In genomic region chr9:121201045-121201737, GRCh38 we compare ENCODE assay signal across 1 cellular context.
TF ChIP-seq lines count a peak whose summit lies in the region.

No MANE protein-coding gene starts in this region.

TF ChIP-seq in HepG2, 621 proteins besides CTCF, POLR2A, EP300 and RAD21 (continued from another document and continues in another):
- TF ChIP-seq ZNF17 (CRISPR knock-in tag; IDR thresholded peaks at IDR 0.05) (no peak), ZNF451 (CRISPR knock-in tag; IDR thresholded peaks at IDR 0.05) (0 out of 2 replicates have a peak, but pooled peaks have one; percentile 12), NFYC (CRISPR knock-in tag; IDR thresholded peaks at IDR 0.05) (no peak), THAP7 (CRISPR knock-in tag; IDR thresholded peaks at IDR 0.05) (peak; percentile 73; the same call in 1 of the 2 replicates), KLF12 (CRISPR knock-in tag; IDR thresholded peaks at IDR 0.05; ENCODE audit: borderline replicate concordance) (peak; percentile 56; the same call in 1 of the 2 replicates), ZNF678 (CRISPR knock-in tag; IDR thresholded peaks at IDR 0.05) (peak; percentile 59; the same call in 1 of the 2 replicates), MNT (IDR thresholded peaks at IDR 0.05) (no peak), SRF (IDR thresholded peaks at IDR 0.05; ENCODE audit: low read depth, low read length) (no peak), ZNF710 (CRISPR knock-in tag; IDR thresholded peaks at IDR 0.05; ENCODE audit: borderline replicate concordance) (no peak), ELF3 (CRISPR knock-in tag; IDR thresholded peaks at IDR 0.05) (no peak), ARNT2 (CRISPR knock-in tag; IDR thresholded peaks at IDR 0.05; ENCODE audit: low read depth) (no peak), NR0B2 (CRISPR knock-in tag; IDR thresholded peaks at IDR 0.05) (0 out of 2 replicates have a peak, but pooled peaks have one; percentile 0), ZNF703 (CRISPR knock-in tag; IDR thresholded peaks at IDR 0.05; ENCODE audit: borderline replicate concordance) (no peak), ZNF773 (CRISPR knock-in tag; IDR thresholded peaks at IDR 0.05; ENCODE audit: borderline replicate concordance) (0 out of 2 replicates have a peak, but pooled peaks have one; percentile 26), ADNP (CRISPR knock-in tag; IDR thresholded peaks at IDR 0.05) (no peak), NR1H2 (CRISPR knock-in tag; IDR thresholded peaks at IDR 0.05; ENCODE audit: borderline replicate concordance, low read depth) (no peak), SALL1 (CRISPR knock-in tag; IDR thresholded peaks at IDR 0.05) (no peak), SMARCC2 (IDR thresholded peaks at IDR 0.05) (no peak), POGK (CRISPR knock-in tag; conservative IDR thresholded peaks at IDR 0.05) (peak; percentile 19; the same call in 1 of the 2 replicates), ZNF468 (CRISPR knock-in tag; IDR thresholded peaks at IDR 0.05) (peak; percentile 81; the same call in 1 of the 2 replicates), ZBTB39 (CRISPR knock-in tag; IDR thresholded peaks at IDR 0.05) (no peak), ZKSCAN8 (CRISPR knock-in tag; IDR thresholded peaks at IDR 0.05; ENCODE audit: borderline replicate concordance) (no peak), ZNF614 (CRISPR knock-in tag; IDR thresholded peaks at IDR 0.05; ENCODE audit: borderline replicate concordance) (no peak), ZFYVE20 (CRISPR knock-in tag; IDR thresholded peaks at IDR 0.05; ENCODE audit: borderline replicate concordance, low read depth) (0 out of 2 replicates have a peak, but pooled peaks have one; percentile 15), ZNF567 (CRISPR knock-in tag; IDR thresholded peaks at IDR 0.05; ENCODE audit: borderline replicate concordance) (no peak), ASH2L (IDR thresholded peaks at IDR 0.05; ENCODE audit: insufficient read length, low read depth, low read length) (peak; percentile 75), DDIT3 (CRISPR knock-in tag; IDR thresholded peaks at IDR 0.05) (no peak), UBTF (CRISPR knock-in tag; IDR thresholded peaks at IDR 0.05) (peak; percentile 42; the same call in 1 of the 2 replicates), MXD1 (CRISPR knock-in tag; IDR thresholded peaks at IDR 0.05) (peak; percentile 38; the same call in 1 of the 2 replicates), GABPB1 (CRISPR knock-in tag; IDR thresholded peaks at IDR 0.05) (no peak), ZNF407 (CRISPR knock-in tag; IDR thresholded peaks at IDR 0.05; ENCODE audit: not compliant biosample characterization) (no peak), ZNF777 (CRISPR knock-in tag; IDR thresholded peaks at IDR 0.05) (peak; percentile 61; the same call in 1 of the 2 replicates), ZNF776 (CRISPR knock-in tag; IDR thresholded peaks at IDR 0.05) (no peak; the same call in 1 of the 2 replicates), PHF20 (CRISPR knock-in tag; IDR thresholded peaks at IDR 0.05) (no peak), ZBTB21 (CRISPR knock-in tag; IDR thresholded peaks at IDR 0.05) (no peak), TMF1 (CRISPR knock-in tag; IDR thresholded peaks at IDR 0.05; ENCODE audit: low read depth) (peak; percentile 73; the same call in 1 of the 2 replicates), ZSCAN21 (CRISPR knock-in tag; IDR thresholded peaks at IDR 0.05; ENCODE audit: borderline replicate concordance) (peak; percentile 84)
